In genomic region chr15:68367226-68367625, GRCh38 we compare ENCODE assay signal across 30 cellular contexts.
A peak's percentile ranks its signal among the peaks of the same experiment; 100 is the strongest.
DNase-seq lines count a peak whose midpoint lies in the region; ATAC-seq and TF ChIP-seq lines count a peak whose summit lies in the region.
"Had no signal": no experiment of that assay in that cellular context is flagged by ENCODE, and none has a peak within 500 bp of the region (broad histone marks: within the 10 kb centered on the region; RNA-seq: fewer than 3 reads in every experiment).

No MANE protein-coding gene starts in this region.

- DNase-seq in left ventricle myocardium inferior (no peak), cardiac septum (ENCODE audit: low spot score) (no peak), mesenchymal stem cell (no peak), AG20443 (ENCODE audit: low spot score) (no peak)
- no peak for DNase-seq in stimulated activated CD4-positive, alpha-beta T cell treated with anti-CD3 and anti-CD28 coated beads, Interleukin-2, amount 100 ng/mL, for 48 hours
- DNase-seq: activated CD4-positive, alpha-beta T cell treated with anti-CD3 and anti-CD28 coated beads, Interleukin-2, amount 50 U/mL, for 4 hours; activated naive CD4-positive, alpha-beta T cell treated with Interleukin-2 at 50 U/mL for 16 hours; activated T-cell treated with anti-CD3 and anti-CD28 coated beads, Interleukin-2, amount 50 U/mL, for 72 hours; adrenal gland; brain microvascular endothelial cell; C1 segment of cervical spinal cord; DMS153; hypothalamus; immature natural killer cell; Karpas-422; left cardiac atrium; NCI-H1436 treated with DMSO at 0.1 percent for 48 hours; NCI-H446; NCI-H748 treated with DMSO at 0.1 percent for 48 hours; ovary; small intestine; stimulated activated naive CD4-positive, alpha-beta T cell treated with Interleukin-2 at 50 U/mL for 16 hours; testis had no signal

- TF ChIP-seq CTCF in left ventricle myocardium inferior (IDR thresholded peaks at IDR 0.05; ENCODE audit: borderline replicate concordance), result no peak

- H4K91ac ChIP-seq in mesenchymal stem cell (ENCODE audit: low read length), result no peak overlapping the region

- ATAC-seq in activated T-helper 17 cell treated with anti-CD3 and anti-CD28 coated beads, Interleukin-2, amount 50 U/mL, for 72 hours (replicated peaks), result no peak
- ATAC-seq in GM21526 (IDR thresholded peaks at IDR 0.05; ENCODE audit: low FRiP score, unreplicated experiment), result no peak
- ATAC-seq: activated T-cell treated with anti-CD3 and anti-CD28 coated beads, Interleukin-2, amount 50 U/mL, for 72 hours; GM12878; left cardiac atrium; Panc1 had no signal

- no peaks in the 10 kb centered on the region for H3K9me3 Mint-ChIP-seq in activated T-helper 17 cell treated with anti-CD3 and anti-CD28 coated beads, Interleukin-2, amount 50 U/mL, for 72 hours
- H3K9me3 Mint-ChIP-seq: activated T-cell treated with anti-CD3 and anti-CD28 coated beads, Interleukin-2, amount 50 U/mL, for 72 hours; immature natural killer cell; nephron had no signal

- no peak overlapping the region for H2BK5ac ChIP-seq in mesenchymal stem cell (ENCODE audit: low read depth, low read length, poor library complexity, severe bottlenecking)

- H2AK5ac ChIP-seq in mesenchymal stem cell (ENCODE audit: low read length, severe bottlenecking), result no peak overlapping the region

- H3K27me3 ChIP-seq in left ventricle myocardium inferior (ENCODE audit: low read depth), result no peaks in the 10 kb centered on the region
- H3K27me3 ChIP-seq in mesenchymal stem cell (ENCODE audit: control insufficient read depth in 1 of 2, insufficient read depth in 1 of 2, low read length in 2 of 2), result no peaks in the 10 kb centered on the region
- H3K27me3 ChIP-seq: adrenal gland, brain microvascular endothelial cell, ovary, testis, vagina had no signal

- H3K4me3 ChIP-seq in left ventricle myocardium inferior (no peak overlapping the region), mesenchymal stem cell (ENCODE audit: insufficient read depth in 1 of 2, low read depth in 1 of 2, low read length in 2 of 2) (no peak overlapping the region)
- H3K4me3 ChIP-seq: adrenal gland, GM12878, HAP-1, ovary, testis, vagina had no signal

- H3K14ac ChIP-seq in mesenchymal stem cell (ENCODE audit: low read length in 2 of 2), result no peak overlapping the region

- H2BK120ac ChIP-seq in mesenchymal stem cell (ENCODE audit: low read depth, low read length), result peak overlapping the region; percentile 6

- H3K4me3 Mint-ChIP-seq in activated T-helper 17 cell treated with anti-CD3 and anti-CD28 coated beads, Interleukin-2, amount 50 U/mL, for 72 hours, result peak overlapping the region; percentile 71
- H3K4me3 Mint-ChIP-seq: immature natural killer cell, nephron had no signal

- no peak overlapping the region for H3K18ac ChIP-seq in mesenchymal stem cell (ENCODE audit: low read depth in 1 of 2, low read length in 2 of 2)

- no peak overlapping the region for H3K23ac ChIP-seq in mesenchymal stem cell (ENCODE audit: low read length in 2 of 2)

- peak overlapping the region; percentile 26 for H2BK15ac ChIP-seq in mesenchymal stem cell (ENCODE audit: low read depth, poor library complexity, severe bottlenecking)

- H3K36me3 ChIP-seq in left ventricle myocardium inferior (no peaks in the 10 kb centered on the region), mesenchymal stem cell (ENCODE audit: control insufficient read depth in 1 of 2, insufficient read depth in 2 of 2, low read depth in 1 of 2, low read length in 2 of 2) (peaks cover 5 to 83% of the 10 kb centered on the region in 2 experiments)
- H3K36me3 ChIP-seq: adrenal gland, HAP-1, ovary, vagina had no signal

- H3K27ac ChIP-seq in left ventricle myocardium inferior (replicated peaks), result peak overlapping the region; percentile 91
- no peak overlapping the region for H3K27ac ChIP-seq in mesenchymal stem cell (ENCODE audit: low read length, poor library complexity, severe bottlenecking)
- H3K27ac ChIP-seq: brain microvascular endothelial cell, ovary, testis, vagina had no signal

- H2AFZ ChIP-seq in mesenchymal stem cell (ENCODE audit: low read depth, low read length), result no peak overlapping the region

- no peak overlapping the region for H3K4me2 ChIP-seq in mesenchymal stem cell (ENCODE audit: low read length, poor library complexity, severe bottlenecking)

- H3K79me1 ChIP-seq in mesenchymal stem cell (replicated peaks; ENCODE audit: low read length, poor library complexity, severe bottlenecking), result peaks cover 18% of the 10 kb centered on the region

- H3K27ac Mint-ChIP-seq in activated T-helper 17 cell treated with anti-CD3 and anti-CD28 coated beads, Interleukin-2, amount 50 U/mL, for 72 hours, result no peak overlapping the region
- H3K27ac Mint-ChIP-seq: activated T-cell treated with anti-CD3 and anti-CD28 coated beads, Interleukin-2, amount 50 U/mL, for 72 hours; immature natural killer cell; nephron had no signal

- H3K4me1 ChIP-seq in left ventricle myocardium inferior (peaks cover 91% of the 10 kb centered on the region), mesenchymal stem cell (ENCODE audit: control insufficient read depth, insufficient read depth, low read depth, low read length) (peaks cover 25% of the 10 kb centered on the region)
- H3K4me1 ChIP-seq: HAP-1 had no signal

- H3K36me3 Mint-ChIP-seq in activated T-helper 17 cell treated with anti-CD3 and anti-CD28 coated beads, Interleukin-2, amount 50 U/mL, for 72 hours (ENCODE audit: low read depth), result no peaks in the 10 kb centered on the region
- H3K36me3 Mint-ChIP-seq: immature natural killer cell had no signal

- H3K4ac ChIP-seq in mesenchymal stem cell (ENCODE audit: low read depth in 1 of 2, low read length in 2 of 2), result no peak overlapping the region

- no peak overlapping the region for H4K8ac ChIP-seq in mesenchymal stem cell (ENCODE audit: low read length)

- no peak overlapping the region for H3K9ac ChIP-seq in mesenchymal stem cell (ENCODE audit: low read length)

- H3K9me3 ChIP-seq in left ventricle myocardium inferior (replicated peaks) (no peaks in the 10 kb centered on the region), mesenchymal stem cell (ENCODE audit: control insufficient read depth, low read length) (no peaks in the 10 kb centered on the region)
- H3K9me3 ChIP-seq: adrenal gland, HAP-1, ovary, testis, vagina had no signal

- intact Hi-C loops in left ventricle myocardium inferior (cut with micrococcal nuclease) (no loop called here), cardiac septum (cut with DNase I) (loop anchor here (5.0 to 10.0 kb wide), 2 partner anchors 60 to 178 kb away; no protein-coding TSS in a partner anchor)

- 82% methylated on average over 4 of the region's 4 CpGs for WGBS in mesenchymal stem cell

- H3K27me3 Mint-ChIP-seq in activated T-helper 17 cell treated with anti-CD3 and anti-CD28 coated beads, Interleukin-2, amount 50 U/mL, for 72 hours, result no peaks in the 10 kb centered on the region

- H2BK12ac ChIP-seq in mesenchymal stem cell (ENCODE audit: low read length in 2 of 2), result peak overlapping the region in 1 of 2 experiments; percentile 78

- peaks cover 5% of the 10 kb centered on the region for H3K4me1 Mint-ChIP-seq in activated T-helper 17 cell treated with anti-CD3 and anti-CD28 coated beads, Interleukin-2, amount 50 U/mL, for 72 hours
- H3K4me1 Mint-ChIP-seq: immature natural killer cell had no signal
